ENCODE assay signal across 7 cellular contexts in the genomic region with DNA sequence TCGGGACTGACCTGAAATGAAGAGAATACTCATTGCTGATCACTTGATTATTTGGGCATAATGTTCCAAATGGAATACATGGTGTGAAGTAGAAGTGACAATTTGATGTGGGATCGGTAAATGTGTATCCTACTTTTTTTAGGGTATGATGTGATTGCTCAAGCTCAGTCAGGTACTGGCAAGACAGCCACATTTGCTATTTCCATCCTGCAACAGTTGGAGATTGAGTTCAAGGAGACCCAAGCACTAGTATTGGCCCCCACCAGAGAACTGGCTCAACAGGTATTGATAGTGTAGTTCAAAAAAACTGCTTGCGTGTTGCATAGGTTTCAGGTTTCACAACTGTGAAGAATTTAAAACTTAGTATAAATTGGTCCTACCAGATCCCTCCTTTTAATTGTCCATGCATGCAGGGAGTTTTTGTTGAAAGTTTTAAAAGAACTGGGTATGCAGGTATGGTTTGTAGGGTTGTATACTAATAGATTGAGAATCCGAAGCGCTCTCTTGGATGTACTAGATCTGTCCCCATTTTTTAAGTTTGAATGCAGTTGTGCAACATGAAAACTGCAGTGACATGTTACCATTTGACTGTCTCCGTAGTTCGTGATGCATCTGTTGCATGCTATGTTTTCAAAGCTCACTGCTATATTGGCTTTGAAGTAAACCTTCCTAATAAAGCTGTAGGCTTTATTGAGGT. TPM values are rescaled to one million over a fixed set of nuclear protein-coding genes. Genes with fewer than 3 reads are reported as not detected.
A peak's percentile ranks its signal among the peaks of the same experiment; 100 is the strongest.
DNase-seq lines count a peak whose midpoint lies in the region; ATAC-seq and TF ChIP-seq lines count a peak whose summit lies in the region.

No MANE protein-coding gene starts in this region.

- H3K79me1 ChIP-seq in H9 (ENCODE audit: insufficient read depth, low read depth, low read length, poor library complexity, severe bottlenecking): no peaks in the 10 kb centered on the region

- peaks cover 5% of the 10 kb centered on the region; the same call in 1 of the 2 replicates for H3K27me3 Mint-ChIP-seq in H9 (ENCODE audit: low read depth)

- H3K79me2 ChIP-seq in H9 (ENCODE audit: insufficient read depth, low read length) (peaks cover 20% of the 10 kb centered on the region; the same call in 1 of the 2 replicates), SU-DHL-6 (ENCODE audit: insufficient read depth, low read length) (peaks cover 42% of the 10 kb centered on the region)

- no peak overlapping the region for H3K14ac ChIP-seq in H9 (ENCODE audit: insufficient read depth, low read length)

- H3K9me3 Mint-ChIP-seq in H9: peaks cover 11% of the 10 kb centered on the region in 2 experiments

- peaks cover 6% of the 10 kb centered on the region for H3K23me2 ChIP-seq in H9 (ENCODE audit: insufficient read length, low read depth, low read length, poor library complexity, severe bottlenecking)

- H4K20me1 ChIP-seq in H9 (ENCODE audit: control insufficient read depth, insufficient read depth, insufficient read length): no peaks in the 10 kb centered on the region
- peaks cover 44% of the 10 kb centered on the region for H4K20me1 ChIP-seq in SU-DHL-6 (ENCODE audit: low read depth, low read length)

- H3K9me2 ChIP-seq in SU-DHL-6 (replicated peaks; ENCODE audit: insufficient read depth, low read length): no peaks in the 10 kb centered on the region

- H2BK20ac ChIP-seq in H9 (ENCODE audit: low read depth, low read length, poor library complexity, severe bottlenecking): no peak overlapping the region

- in situ Hi-C loops in GM13977 (cut with MboI; ENCODE audit: low pct_unique_long_range_greater_than_20kb, low sequenced_read_pairs, unreplicated experiment): no loop called here

- H3K56ac ChIP-seq in H9 (ENCODE audit: insufficient read length, low read depth, low read length): no peak overlapping the region

- H3K9me3 ChIP-seq in H9 (ENCODE audit: control insufficient read depth, low read depth, low read length) (no peaks in the 10 kb centered on the region), SU-DHL-6 (ENCODE audit: insufficient read depth, low read length) (no peaks in the 10 kb centered on the region)

- H4K8ac ChIP-seq in H9 (replicated peaks; ENCODE audit: insufficient read length, low read depth, low read length): no peak overlapping the region

- ATAC-seq in GM21423 (IDR thresholded peaks at IDR 0.05; ENCODE audit: unreplicated experiment): no peak

- peak overlapping the region; percentile 93 for H3K4me2 ChIP-seq in H9 (ENCODE audit: insufficient read depth, insufficient read length, low read length)
- peak overlapping the region; percentile 83 for H3K4me2 ChIP-seq in SU-DHL-6 (ENCODE audit: low read depth, low read length, poor library complexity, severe bottlenecking)

- no peak overlapping the region for H3T11ph ChIP-seq in H9 (ENCODE audit: low read length)

- H3K23ac ChIP-seq in H9 (ENCODE audit: insufficient read length, low read depth, low read length): no peak overlapping the region

- H3K4ac ChIP-seq in H9 (ENCODE audit: low read depth, low read length): no peak overlapping the region

- H3K36me3 ChIP-seq in SU-DHL-6 (ENCODE audit: low read length): peaks cover 59% of the 10 kb centered on the region

- H3K4me3 Mint-ChIP-seq in H9: peak overlapping the region; percentile 99

- H3K4me1 Mint-ChIP-seq in H9: peaks cover 19 to 29% of the 10 kb centered on the region in 2 experiments

- H3K27me3 ChIP-seq in H9 (ENCODE audit: insufficient read depth, low read length): no peaks in the 10 kb centered on the region
- H3K27me3 ChIP-seq in SU-DHL-6 (ENCODE audit: low read length): no peaks in the 10 kb centered on the region

- TF ChIP-seq CTCF in H9 (conservative IDR thresholded peaks at IDR 0.05) (no peak), SU-DHL-6 (IDR thresholded peaks at IDR 0.05; ENCODE audit: insufficient read depth, low read length, poor library complexity, severe bottlenecking) (no peak), fibroblast of villous mesenchyme (IDR thresholded peaks at IDR 0.05; ENCODE audit: insufficient read depth, low read depth, low read length) (no peak), GM13977 (IDR thresholded peaks at IDR 0.05; ENCODE audit: extremely low read depth, insufficient read depth, missing control alignments) (no peak)

- no peak overlapping the region for H2BK15ac ChIP-seq in H9 (ENCODE audit: low read depth, low read length)

- WGBS in H9 (ENCODE audit: extremely low coverage, insufficient read length, low lambda C conversion rate): no CpG with 5 or more reads among the region's 7 CpGs

- H3K18ac ChIP-seq in H9 (ENCODE audit: insufficient read length, low read depth, low read length): no peak overlapping the region

- no peak overlapping the region for H4K91ac ChIP-seq in H9 (ENCODE audit: insufficient read length, low read depth, low read length)

- H2BK120ac ChIP-seq in H9 (ENCODE audit: low read depth, low read length, poor library complexity, severe bottlenecking): no peak overlapping the region

- peaks cover 82% of the 10 kb centered on the region for H3F3A ChIP-seq in SU-DHL-6 (ENCODE audit: insufficient read depth)

- H3K4me3 ChIP-seq in SU-DHL-6 (ENCODE audit: insufficient read depth, low read length, poor library complexity, severe bottlenecking): peak overlapping the region; percentile 100
- H3K4me3 ChIP-seq in fibroblast of villous mesenchyme (ENCODE audit: low read depth, low read length): peak overlapping the region; percentile 100
- H3K4me3 ChIP-seq in skin epidermis: peak overlapping the region; percentile 69 to 93 (median 77)

- no peak overlapping the region for H2BK5ac ChIP-seq in H9 (ENCODE audit: insufficient read length, low read length)

- H2BK12ac ChIP-seq in H9 (ENCODE audit: insufficient read length, low read depth, low read length): no peak overlapping the region

- no peak overlapping the region for H4K5ac ChIP-seq in H9 (ENCODE audit: insufficient read length, low read depth, low read length)

- H2AK5ac ChIP-seq in H9 (ENCODE audit: insufficient read length, low read length): no peak overlapping the region

- H3K27ac ChIP-seq in H9 (ENCODE audit: insufficient read length, low read depth, low read length) (peak overlapping the region; percentile 73), SU-DHL-6 (ENCODE audit: low read depth, low read length) (peak overlapping the region; percentile 98), skin epidermis (peak overlapping the region in 12 of 21 experiments; percentile 96 to 100 (median 99))

- peak overlapping the region; percentile 99 to 100 (median 100); a peak in 6 of 7 replicates for H3K27ac Mint-ChIP-seq in H9

- no peaks in the 10 kb centered on the region for H3K4me1 ChIP-seq in H9 (ENCODE audit: insufficient read depth, low read length)

- H3K36me3 Mint-ChIP-seq in H9 (ENCODE audit: insufficient read depth in 1 of 3, low read depth in 3 of 3): peaks cover 53 to 64% (median 62%) of the 10 kb centered on the region in 3 experiments

- H3K9ac ChIP-seq in H9 (ENCODE audit: extremely low read depth, insufficient read length, low read length) (peak overlapping the region; percentile 99), SU-DHL-6 (ENCODE audit: low read length) (peak overlapping the region; percentile 100)

- DNase-seq in H9 (no peak), fibroblast of villous mesenchyme (ENCODE audit: low read depth) (no peak), GM13977 (ENCODE audit: low spot score) (no peak)
- DNase-seq in activated CD4-positive, CD25-positive, alpha-beta regulatory T cell (lab: John Stamatoyannopoulos, UW): no peak

- H2AFZ ChIP-seq in H9 (ENCODE audit: low read length): no peak overlapping the region
- H2AFZ ChIP-seq in SU-DHL-6 (ENCODE audit: low read depth, low read length, severe bottlenecking): no peak overlapping the region

RNA-seq across cellular contexts. Expression of a gene that starts 1.6 kb away (rescaled TPM):
- total RNA-seq in H9 (2021): 398 and 417 TPM in 2 replicates
- total RNA-seq in fibroblast of villous mesenchyme: 319 and 691 TPM in 2 replicates

RNA-seq across cellular contexts. Expression of a gene that starts 21.3 kb away (rescaled TPM):
- total RNA-seq in H9 (2021): 103 and 108 TPM in 2 replicates
- 19.3 and 25.5 TPM in 2 replicates for total RNA-seq in fibroblast of villous mesenchyme

RNA-seq across cellular contexts. Expression of a gene that starts 57.5 kb away (rescaled TPM):
- total RNA-seq in H9 (2021) (not detected in 2 replicates), fibroblast of villous mesenchyme (not detected in 2 replicates)
